20 cellular contexts compared by ENCODE assay signal in genomic region chr21:29146726-29147125, GRCh38. TPM values are rescaled to one million over a fixed set of nuclear protein-coding genes. Genes with fewer than 3 reads are reported as not detected.
DNase-seq lines count a peak whose midpoint lies in the region; ATAC-seq and TF ChIP-seq lines count a peak whose summit lies in the region.
"Had no signal": no experiment of that assay in that cellular context is flagged by ENCODE, and none has a peak within 500 bp of the region (broad histone marks: within the 10 kb centered on the region; RNA-seq: fewer than 3 reads in every experiment).

No MANE protein-coding gene starts in this region.

- H3K9me3 ChIP-seq in RWPE2 (ENCODE audit: severe bottlenecking) (no peaks in the 10 kb centered on the region), osteoblast (ENCODE audit: low read depth, low read length) (no peaks in the 10 kb centered on the region), vagina (no peaks in the 10 kb centered on the region)
- H3K9me3 ChIP-seq: ovary had no signal

- no peak for DNase-seq in RWPE2 (ENCODE audit: low spot score)
- DNase-seq in coronary artery (ENCODE audit: low spot score): no peak
- no peak for DNase-seq in osteoblast (ENCODE audit: insufficient read length, low spot score, missing footprints)
- DNase-seq in vagina (ENCODE audit: extremely low spot score in 2 of 2): no peak
- DNase-seq in GM19238 (ENCODE audit: insufficient read length, low spot score): no peak
- no peak for DNase-seq in RKO (ENCODE audit: low spot score)
- DNase-seq: activated CD4-positive, alpha-beta T cell treated with anti-CD3 and anti-CD28 coated beads for 48 hours; activated CD8-positive, alpha-beta memory T cell treated with anti-CD3 and anti-CD28 coated beads, Interleukin-2, amount 10 ng/mL, durations not matched to agents 7 days and 5 days; activated naive CD8-positive, alpha-beta T cell treated with anti-CD3 and anti-CD28 coated beads for 36 hours; cortex of kidney; hypothalamus; islet precursor cell; MM.1S; NCI-H1436 treated with DMSO at 0.1 percent for 48 hours; NCI-H524; ovary; stimulated activated CD4-positive, alpha-beta T cell treated with anti-CD3 and anti-CD28 coated beads, Interleukin-4, amount 100 ng/mL, for 24 hours; T-cell had no signal

- no peak for TF ChIP-seq POLR2A in vagina (IDR thresholded peaks at IDR 0.05)

- H3K27ac ChIP-seq in RWPE2 (ENCODE audit: poor library complexity, severe bottlenecking) (peak overlapping the region; percentile 97), coronary artery (peak overlapping the region; percentile 71 to 84), osteoblast (ENCODE audit: low read depth, low read length) (peak overlapping the region; percentile 86), vagina (peak overlapping the region; percentile 75)
- H3K27ac ChIP-seq: ovary had no signal

- H2AFZ ChIP-seq in osteoblast (ENCODE audit: low read length): no peak overlapping the region

- H3K79me2 ChIP-seq in osteoblast (ENCODE audit: insufficient read depth, low read length): no peaks in the 10 kb centered on the region

- intact Hi-C loops in vagina (cut with DNase I): no loop called here

- ATAC-seq in RWPE2 (ENCODE audit: low read depth) (no peak), HG03196 (IDR thresholded peaks at IDR 0.05; ENCODE audit: unreplicated experiment) (no peak)
- ATAC-seq: activated CD8-positive, alpha-beta memory T cell treated with anti-CD3 and anti-CD28 coated beads, Interleukin-2, amount 10 ng/mL, durations not matched to agents 7 days and 5 days; T-cell had no signal

- H3K27me3 ChIP-seq in RWPE2 (ENCODE audit: insufficient read depth, poor library complexity, severe bottlenecking) (no peaks in the 10 kb centered on the region), osteoblast (ENCODE audit: insufficient read depth, low read length) (no peaks in the 10 kb centered on the region), vagina (no peaks in the 10 kb centered on the region)
- H3K27me3 ChIP-seq: ovary had no signal

- H3K4me1 ChIP-seq in RWPE2 (ENCODE audit: insufficient read depth, poor library complexity, severe bottlenecking): peaks cover 38% of the 10 kb centered on the region
- peaks cover 57% of the 10 kb centered on the region for H3K4me1 ChIP-seq in osteoblast (ENCODE audit: insufficient read depth, low read length)
- H3K4me1 ChIP-seq in vagina: peaks cover 49% of the 10 kb centered on the region

- H4K20me1 ChIP-seq in osteoblast (ENCODE audit: insufficient read depth, low read length): no peaks in the 10 kb centered on the region

- no peak overlapping the region for H3K4me3 ChIP-seq in RWPE2 (ENCODE audit: severe bottlenecking)
- no peak overlapping the region for H3K4me3 ChIP-seq in coronary artery
- H3K4me3 ChIP-seq in osteoblast (ENCODE audit: insufficient read depth, low read length): no peak overlapping the region
- H3K4me3 ChIP-seq in vagina: no peak overlapping the region
- H3K4me3 ChIP-seq: lung, ovary had no signal

- H3K4me2 ChIP-seq in osteoblast (ENCODE audit: insufficient read depth, low read length): no peak overlapping the region

- TF ChIP-seq CTCF in RWPE2 (IDR thresholded peaks at IDR 0.05; ENCODE audit: poor library complexity, severe bottlenecking) (no peak), coronary artery (IDR thresholded peaks at IDR 0.05) (no peak), osteoblast (IDR thresholded peaks at IDR 0.05; ENCODE audit: extremely low read depth, low read depth, low read length) (no peak), vagina (IDR thresholded peaks at IDR 0.05) (no peak)

- H3K36me3 ChIP-seq in RWPE2 (ENCODE audit: low read depth): no peaks in the 10 kb centered on the region
- peaks cover 13% of the 10 kb centered on the region for H3K36me3 ChIP-seq in osteoblast (ENCODE audit: insufficient read depth, low read length)
- no peaks in the 10 kb centered on the region for H3K36me3 ChIP-seq in vagina
- H3K36me3 ChIP-seq: ovary had no signal

RNA-seq across cellular contexts. Expression of gene MAP3K7CL, which starts 16.3 kb away (rescaled TPM):
- 15.6 and 19.9 TPM in 2 replicates for total RNA-seq in osteoblast
- total RNA-seq in vagina: 6.9 TPM
